13 cellular contexts compared by ENCODE assay signal in the genomic region with DNA sequence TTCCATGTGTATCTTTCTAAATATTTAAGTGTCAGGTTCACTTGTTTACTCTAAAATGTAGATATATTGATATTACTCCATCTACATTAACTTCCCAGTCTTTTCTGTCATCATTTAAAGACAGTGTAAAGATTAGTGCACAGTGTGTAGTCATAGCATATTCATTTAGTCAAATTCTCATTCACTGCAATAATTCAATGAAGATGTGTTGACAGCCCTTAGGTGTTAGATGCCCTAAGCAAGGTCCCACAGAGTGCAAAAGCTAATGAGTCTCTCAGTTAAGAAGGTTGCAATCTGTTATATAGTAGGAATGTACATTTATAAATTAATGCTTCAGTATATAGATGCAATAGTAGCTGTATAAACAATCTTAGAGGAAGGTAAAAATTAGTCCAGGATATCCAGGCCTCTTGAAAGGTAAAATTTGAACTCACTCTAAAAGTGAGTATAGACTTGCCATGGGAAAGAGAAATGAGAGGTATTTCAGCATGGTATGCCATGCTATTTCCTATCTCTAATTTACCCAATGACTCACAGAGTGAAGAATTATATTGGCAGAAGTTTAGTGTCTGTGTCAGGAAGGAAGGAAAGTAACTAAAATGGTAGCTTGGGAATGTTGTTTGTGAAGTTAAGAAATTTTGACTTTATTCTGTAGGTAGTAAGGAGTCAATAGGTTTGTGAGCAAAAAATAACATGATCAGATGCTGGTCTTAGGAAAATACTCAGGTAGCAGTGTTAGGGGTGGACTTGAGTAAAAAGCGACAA.
A peak's percentile ranks its signal among the peaks of the same experiment; 100 is the strongest.
DNase-seq lines count a peak whose midpoint lies in the region; ATAC-seq and TF ChIP-seq lines count a peak whose summit lies in the region.
"Had no signal": no experiment of that assay in that cellular context is flagged by ENCODE, and none has a peak within 500 bp of the region (broad histone marks: within the 10 kb centered on the region; RNA-seq: fewer than 3 reads in every experiment).

No MANE protein-coding gene starts in this region.

- H2AFZ ChIP-seq in IMR-90 (replicated peaks; ENCODE audit: low read length, poor library complexity) = no peak overlapping the region
- H2AFZ ChIP-seq: hepatocyte had no signal

- H3K9me1 ChIP-seq in IMR-90 (ENCODE audit: insufficient read depth, low read length) = no peaks in the 10 kb centered on the region

- ATAC-seq in IMR-90 (ENCODE audit: low read depth) (peak; percentile 79), gastrocnemius medialis (no peak), GM19351 (IDR thresholded peaks at IDR 0.05; ENCODE audit: unreplicated experiment) (no peak)

- H3K36me3 ChIP-seq in BJ (ENCODE audit: control insufficient read depth, insufficient read depth, low read length) (no peaks in the 10 kb centered on the region), IMR-90 (ENCODE audit: control insufficient read depth, insufficient read depth, low read length) (no peaks in the 10 kb centered on the region), gastrocnemius medialis (no peaks in the 10 kb centered on the region)

- dilution Hi-C loops in IMR-90 (cut with HindIII; ENCODE audit: low sequenced_read_pairs, unreplicated experiment) = no loop called here

- 0 out of 2 replicates have a peak overlapping the region, but pooled peaks have one; percentile 65 for H3K56ac ChIP-seq in IMR-90 (ENCODE audit: extremely low read depth, insufficient read depth, low read length)

- H4K91ac ChIP-seq in IMR-90 (ENCODE audit: insufficient read depth, low read depth, low read length) = peak overlapping the region; percentile 87

- peak overlapping the region; percentile 88 for H3K14ac ChIP-seq in IMR-90 (replicated peaks; ENCODE audit: low read depth, low read length)

- 0 out of 2 replicates have a peak overlapping the region, but pooled peaks have one; percentile 37 for H3K27ac ChIP-seq in IMR-90 (ENCODE audit: insufficient read depth, low read length)
- no peak overlapping the region for H3K27ac ChIP-seq in gastrocnemius medialis
- H3K27ac ChIP-seq: hepatocyte had no signal

- H3K27me3 ChIP-seq in BJ (ENCODE audit: control insufficient read depth, insufficient read depth, low read length) (no peaks in the 10 kb centered on the region), IMR-90 (ENCODE audit: control insufficient read depth, insufficient read depth, low read length) (no peaks in the 10 kb centered on the region), gastrocnemius medialis (no peaks in the 10 kb centered on the region)
- H3K27me3 ChIP-seq: hepatocyte had no signal

- H3K9me3 ChIP-seq in IMR-90 (ENCODE audit: control insufficient read depth, insufficient read depth, low read length) (peaks cover 14% of the 10 kb centered on the region), gastrocnemius medialis (no peaks in the 10 kb centered on the region)

- H3K4me1 ChIP-seq in IMR-90 (ENCODE audit: control insufficient read depth, insufficient read depth, low read length) (peaks cover 6% of the 10 kb centered on the region), gastrocnemius medialis (peaks cover 14 to 20% of the 10 kb centered on the region in 2 donors)

- TF ChIP-seq RAD21 in IMR-90 (IDR thresholded peaks at IDR 0.05; ENCODE audit: low read length) = no peak

- H3K4me3 ChIP-seq in BJ (ENCODE audit: low read depth, low read length) = no peak overlapping the region
- no peak overlapping the region for H3K4me3 ChIP-seq in IMR-90 (ENCODE audit: insufficient read depth, low read depth, low read length)
- no peak overlapping the region for H3K4me3 ChIP-seq in gastrocnemius medialis
- H3K4me3 ChIP-seq: hepatocyte had no signal

- peak overlapping the region; percentile 94; the same call in 1 of the 3 replicates for H2BK15ac ChIP-seq in IMR-90 (ENCODE audit: low read depth, low read length)

- no peak for TF ChIP-seq POLR2A in IMR-90 (IDR thresholded peaks at IDR 0.05; ENCODE audit: low read depth, low read length)
- no peak for TF ChIP-seq POLR2A in gastrocnemius medialis (IDR thresholded peaks at IDR 0.05)

- peak overlapping the region; percentile 99; the same call in 1 of the 2 replicates for H3K18ac ChIP-seq in IMR-90 (ENCODE audit: low read depth, low read length)

- H2AK9ac ChIP-seq in IMR-90 (replicated peaks; ENCODE audit: low read depth, low read length, poor library complexity) = no peak overlapping the region

- no CpG with 5 or more reads among the region's 1 CpG for WGBS in IMR-90 (ENCODE audit: extremely low coverage in 2 of 2, insufficient read length in 1 of 2), 2 experiments

- DNase-seq in BJ (ENCODE audit: low read depth) (peak; percentile 35), IMR-90 (peak; percentile 67), dedifferentiated amniotic fluid mesenchymal stem cell (ENCODE audit: extremely low spot score) (peak; percentile 23), kidney tubule cell (ENCODE audit: low spot score) (peak; percentile 67), gastrocnemius medialis (no peak), medulla oblongata (ENCODE audit: extremely low spot score) (no peak), NCI-H1092 treated with DMSO at 0.1 percent for 48 hours (lab: John Stamatoyannopoulos, UW) (no peak)
- DNase-seq: activated naive CD4-positive, alpha-beta T cell treated with anti-CD3 and anti-CD28 coated beads, Interleukin-2, amount 10 ng/mL, durations not matched to agents 7 days and 5 days; C1 segment of cervical spinal cord; cortex of kidney; posterior cingulate gyrus had no signal

- no peaks in the 10 kb centered on the region for H4K20me1 ChIP-seq in IMR-90 (ENCODE audit: insufficient read depth, low read length)

- H2BK120ac ChIP-seq in IMR-90 (ENCODE audit: low read depth, low read length) = peak overlapping the region; percentile 95

- H3K4me2 ChIP-seq in IMR-90 (ENCODE audit: low read depth, low read length) = peak overlapping the region; percentile 69; the same call in 1 of the 2 replicates
- H3K4me2 ChIP-seq: hepatocyte had no signal

- H4K8ac ChIP-seq in IMR-90 (ENCODE audit: low read depth in 2 of 2, low read length in 2 of 2) = peak overlapping the region; percentile 79 to 89; a peak in 3 of 4 replicates

- H3K23ac ChIP-seq in IMR-90 (ENCODE audit: low read depth, low read length) = 0 out of 2 replicates have a peak overlapping the region, but pooled peaks have one; percentile 70

- no peaks in the 10 kb centered on the region for H3K79me1 ChIP-seq in IMR-90 (ENCODE audit: low read depth in 1 of 2, low read length in 2 of 2)

- H4K5ac ChIP-seq in IMR-90 (ENCODE audit: low read depth, low read length) = peak overlapping the region; percentile 98; the same call in 1 of the 2 replicates

- BruUV-seq in IMR-90 (replicated peaks; lab: Mats Ljungman, UMichigan) = no TSS peak

- CTCF ChIA-PET in BJ (lab: Yijun Ruan, JAX) = interaction anchor here (1.0 to 1.1 kb wide), 2 partner anchors 12 to 77 kb away, joined by 3 read pairs; no protein-coding TSS in a partner anchor
- CTCF ChIA-PET in IMR-90 (lab: Yijun Ruan, JAX) = no interaction called here

- POLR2A ChIA-PET in BJ (lab: Charles Lee) (interaction anchor here (0.6 to 0.7 kb wide), 3 partner anchors 97 to 502 kb away, joined by 4 read pairs; no protein-coding TSS in a partner anchor), IMR-90 (lab: Charles Lee; ENCODE audit: unreplicated experiment) (no interaction called here)

- in situ Hi-C loops in IMR-90 (cut with MboI; ENCODE audit: low sequenced_read_pairs) = no loop called here
- in situ Hi-C loops in gastrocnemius medialis (cut with MboI; ENCODE audit: low sequenced_read_pairs in 4 of 4) = no loop called here

- H2BK5ac ChIP-seq in IMR-90 (ENCODE audit: low read depth, low read length, poor library complexity, severe bottlenecking) = peak overlapping the region; percentile 97

- no peak overlapping the region for H3K9ac ChIP-seq in IMR-90 (ENCODE audit: low read depth, low read length)

- peak overlapping the region; percentile 83; the same call in 1 of the 2 replicates for H3K4ac ChIP-seq in IMR-90 (ENCODE audit: low read depth, low read length)

- peak overlapping the region; percentile 95 for H2BK20ac ChIP-seq in IMR-90 (ENCODE audit: low read depth, low read length)

- intact Hi-C loops in IMR-90 (cut with micrococcal nuclease) = loop anchor here (5.0 kb wide), 1 partner anchor 1218 kb away; no protein-coding TSS in a partner anchor
- intact Hi-C loops in gastrocnemius medialis (cut with DNase I; ENCODE audit: low total_unique reads) = no loop called here

- TF ChIP-seq CTCF in BJ (IDR thresholded peaks at IDR 0.05; ENCODE audit: insufficient read depth, low read depth, low read length) (no peak), IMR-90 (conservative IDR thresholded peaks at IDR 0.05; ENCODE audit: low read depth, low read length) (no peak), gastrocnemius medialis (IDR thresholded peaks at IDR 0.05 in 4 of 5, conservative IDR thresholded peaks at IDR 0.05 in 1 of 5) (no peak)

- peak overlapping the region; percentile 77; the same call in 1 of the 2 replicates for H2AK5ac ChIP-seq in IMR-90 (ENCODE audit: low read depth, low read length)

TF ChIP-seq in IMR-90, 13 proteins besides CTCF, POLR2A, EP300 and RAD21:
- TF ChIP-seq FOS (IDR thresholded peaks at IDR 0.05; ENCODE audit: low read depth, low read length) (0 out of 2 replicates have a peak, but pooled peaks have one; percentile 3), RCOR1 (IDR thresholded peaks at IDR 0.05; ENCODE audit: insufficient replicate concordance, low read length) (no peak)

Comparison
In these comparisons a context has a peak if more than half of its experiments do, and no peak if none do; other contexts are left out.
1. DNase-seq: peak in BJ (single experiment), IMR-90 (single experiment), dedifferentiated amniotic fluid mesenchymal stem cell (single experiment) and kidney tubule cell (single experiment); none in gastrocnemius medialis (0 of 2), medulla oblongata (single experiment) and NCI-H1092 treated with DMSO at 0.1 percent for 48 hours (single experiment).